15 cellular contexts compared by ENCODE assay signal in genomic region chr2:81645750-81646301, GRCh38.
DNase-seq lines count a peak whose midpoint lies in the region; ATAC-seq, FAIRE-seq and TF ChIP-seq lines count a peak whose summit lies in the region.
"Had no signal": no experiment of that assay in that cellular context is flagged by ENCODE, and none has a peak within 500 bp of the region (broad histone marks: within the 10 kb centered on the region; RNA-seq: fewer than 3 reads in every experiment).

No MANE protein-coding gene starts in this region.

- TF ChIP-seq CTCF in epithelial cell of proximal tubule (conservative IDR thresholded peaks at IDR 0.05; ENCODE audit: low read depth, low read length) (no peak), ovary (IDR thresholded peaks at IDR 0.05) (no peak)

- intact Hi-C loops in ovary (cut with DNase I) = no loop called here

- DNase-seq in NOMO-1 treated with DMSO at 0.1 percent for 48 hours (lab: John Stamatoyannopoulos, UW; ENCODE audit: unreplicated experiment) (peak; percentile 0), NOMO-1 treated with dmso at 0.1 percent for 144 hours (lab: John Stamatoyannopoulos, UW; ENCODE audit: unreplicated experiment) (no peak), MV-4-11 (lab: John Stamatoyannopoulos, UW) (peak; percentile 57), epithelial cell of proximal tubule (ENCODE audit: low read depth) (peak; percentile 43), H54 (ENCODE audit: insufficient read length, low spot score) (no peak), ovary (no peak)
- no peak for DNase-seq in stimulated activated naive CD8-positive, alpha-beta T cell treated with anti-CD3 and anti-CD28 coated beads, Interleukin-15, Interleukin-2, amounts not matched to agents 100 U/mL and 50 U/mL, for 24 hours
- DNase-seq: KG1, NCI-H1417, NCI-H1930, NCI-H510A treated with DMSO at 0.1 percent for 48 hours, T-helper 1 cell had no signal

- 27 to 40% (median 27%) methylated on average over 2 of the region's 2 CpGs for WGBS in ovary, 3 donors

- H3K27me3 ChIP-seq in ovary = no peaks in the 10 kb centered on the region
- H3K27me3 ChIP-seq: BLaER1 had no signal

- no peaks in the 10 kb centered on the region for H3K9me3 ChIP-seq in ovary
- H3K9me3 ChIP-seq: BLaER1 had no signal

- no peak overlapping the region for H3K27ac ChIP-seq in ovary
- H3K27ac ChIP-seq: 22Rv1, BLaER1 had no signal

- no peaks in the 10 kb centered on the region for H3K36me3 ChIP-seq in ovary
- H3K36me3 ChIP-seq: BLaER1 had no signal

- TF ChIP-seq POLR2A in H54 (IDR thresholded peaks at IDR 0.05; ENCODE audit: low read depth, low read length) (no peak), ovary (IDR thresholded peaks at IDR 0.05) (no peak)

- H3K4me1 ChIP-seq in ovary (ENCODE audit: insufficient read depth) = no peaks in the 10 kb centered on the region
- H3K4me1 ChIP-seq: BLaER1 had no signal

- no peak for ATAC-seq in HG03378 (IDR thresholded peaks at IDR 0.05; ENCODE audit: unreplicated experiment)
- ATAC-seq in stimulated activated naive CD8-positive, alpha-beta T cell treated with anti-CD3 and anti-CD28 coated beads, Interleukin-15, Interleukin-2, amounts not matched to agents 100 U/mL and 50 U/mL, for 24 hours = no peak

- FAIRE-seq in H54 (lab: Jason Lieb, UNC) = no peak

- H3K4me3 ChIP-seq in epithelial cell of proximal tubule (ENCODE audit: low read depth, low read length) (no peak overlapping the region), ovary (no peak overlapping the region)
- H3K4me3 ChIP-seq: BLaER1 had no signal

- TF ChIP-seq EP300 in ovary (IDR thresholded peaks at IDR 0.05) = no peak

Comparison
In these comparisons a context has a peak if more than half of its experiments do, and no peak if none do; other contexts are left out.
1. DNase-seq: peak in NOMO-1 treated with DMSO at 0.1 percent for 48 hours (single experiment), MV-4-11 (single experiment) and epithelial cell of proximal tubule (single experiment); none in NOMO-1 treated with dmso at 0.1 percent for 144 hours (single experiment), stimulated activated naive CD8-positive, alpha-beta T cell treated with anti-CD3 and anti-CD28 coated beads, Interleukin-15, Interleukin-2, amounts not matched to agents 100 U/mL and 50 U/mL, for 24 hours (single experiment), H54 (single experiment) and ovary (0 of 5).